1 cellular context compared by ENCODE assay signal in the genomic region with DNA sequence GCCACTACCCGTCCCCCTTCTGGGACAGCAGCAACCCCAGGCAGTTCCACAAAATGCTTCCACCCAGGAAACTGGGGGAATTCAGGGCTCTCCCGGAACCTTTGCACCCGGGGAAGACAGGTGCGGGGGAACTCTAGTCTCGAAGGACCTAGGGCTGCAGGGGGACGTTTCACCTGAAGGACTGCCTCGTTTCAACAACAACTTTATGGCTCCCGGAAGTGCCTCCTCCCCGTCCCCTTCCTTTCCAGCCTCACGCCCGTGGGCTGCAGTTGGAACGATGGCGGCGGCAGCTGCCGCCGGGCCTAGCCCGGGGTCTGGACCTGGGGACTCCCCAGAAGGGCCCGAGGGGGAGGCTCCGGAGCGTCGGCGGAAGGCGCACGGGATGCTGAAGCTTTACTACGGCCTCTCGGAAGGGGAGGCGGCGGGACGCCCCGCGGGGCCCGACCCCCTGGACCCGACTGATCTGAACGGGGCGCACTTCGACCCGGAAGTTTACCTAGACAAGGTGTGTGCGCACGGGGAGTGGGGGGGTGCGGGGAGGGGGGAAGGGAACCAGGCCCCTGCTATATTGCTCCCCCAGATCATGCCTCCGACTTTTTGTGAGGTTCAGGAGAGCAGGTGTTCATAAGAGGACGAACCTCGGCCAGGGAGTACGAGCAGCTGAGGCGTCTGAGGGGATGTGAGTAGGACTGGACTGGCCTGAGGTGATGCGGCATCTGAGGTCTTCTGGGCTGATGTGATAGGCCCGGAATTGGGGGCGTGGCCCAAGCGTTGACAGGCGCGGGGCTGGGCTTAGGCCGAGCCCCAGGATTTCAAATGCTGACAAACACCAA.
TF ChIP-seq lines count a peak whose summit lies in the region.

A gene (plus strand): TSS at position 241 of the 833 bp plus-strand sequence. CDS start 37 bp downstream, at position 278.

TF ChIP-seq in HepG2, 621 proteins besides CTCF, POLR2A, EP300 and RAD21 (continued from another document and continues in another):
- TF ChIP-seq, protein P1, sequence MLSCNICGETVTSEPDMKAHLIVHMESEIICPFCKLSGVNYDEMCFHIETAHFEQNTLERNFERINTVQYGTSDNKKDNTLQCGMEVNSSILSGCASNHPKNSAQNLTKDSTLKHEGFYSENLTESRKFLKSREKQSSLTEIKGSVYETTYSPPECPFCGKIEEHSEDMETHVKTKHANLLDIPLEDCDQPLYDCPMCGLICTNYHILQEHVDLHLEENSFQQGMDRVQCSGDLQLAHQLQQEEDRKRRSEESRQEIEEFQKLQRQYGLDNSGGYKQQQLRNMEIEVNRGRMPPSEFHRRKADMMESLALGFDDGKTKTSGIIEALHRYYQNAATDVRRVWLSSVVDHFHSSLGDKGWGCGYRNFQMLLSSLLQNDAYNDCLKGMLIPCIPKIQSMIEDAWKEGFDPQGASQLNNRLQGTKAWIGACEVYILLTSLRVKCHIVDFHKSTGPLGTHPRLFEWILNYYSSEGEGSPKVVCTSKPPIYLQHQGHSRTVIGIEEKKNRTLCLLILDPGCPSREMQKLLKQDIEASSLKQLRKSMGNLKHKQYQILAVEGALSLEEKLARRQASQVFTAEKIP (CRISPR knock-in tag; IDR thresholded peaks at IDR 0.05; ENCODE audit: borderline replicate concordance): no peak
- TF ChIP-seq, protein P2, sequence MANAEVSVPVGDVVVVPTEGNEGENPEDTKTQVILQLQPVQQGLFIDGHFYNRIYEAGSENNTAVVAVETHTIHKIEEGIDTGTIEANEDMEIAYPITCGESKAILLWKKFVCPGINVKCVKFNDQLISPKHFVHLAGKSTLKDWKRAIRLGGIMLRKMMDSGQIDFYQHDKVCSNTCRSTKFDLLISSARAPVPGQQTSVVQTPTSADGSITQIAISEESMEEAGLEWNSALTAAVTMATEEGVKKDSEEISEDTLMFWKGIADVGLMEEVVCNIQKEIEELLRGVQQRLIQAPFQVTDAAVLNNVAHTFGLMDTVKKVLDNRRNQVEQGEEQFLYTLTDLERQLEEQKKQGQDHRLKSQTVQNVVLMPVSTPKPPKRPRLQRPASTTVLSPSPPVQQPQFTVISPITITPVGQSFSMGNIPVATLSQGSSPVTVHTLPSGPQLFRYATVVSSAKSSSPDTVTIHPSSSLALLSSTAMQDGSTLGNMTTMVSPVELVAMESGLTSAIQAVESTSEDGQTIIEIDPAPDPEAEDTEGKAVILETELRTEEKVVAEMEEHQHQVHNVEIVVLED (CRISPR knock-in tag; IDR thresholded peaks at IDR 0.05; ENCODE audit: borderline replicate concordance): peak; percentile 81
- TF ChIP-seq MED13 (CRISPR knock-in tag; IDR thresholded peaks at IDR 0.05) (no peak; the same call in 1 of the 2 replicates), MAF1 (CRISPR knock-in tag; IDR thresholded peaks at IDR 0.05; ENCODE audit: borderline replicate concordance) (0 out of 2 replicates have a peak, but pooled peaks have one; percentile 38), TBX3 (IDR thresholded peaks at IDR 0.05; ENCODE audit: borderline replicate concordance) (peak; percentile 57; the same call in 1 of the 2 replicates), TCF7 (IDR thresholded peaks at IDR 0.05; ENCODE audit: low read depth) (peak; percentile 25; the same call in 1 of the 2 replicates), XRCC5 (optimal IDR thresholded peaks at IDR 0.05; ENCODE audit: low read length) (peak; percentile 99), GATA4 (IDR thresholded peaks at IDR 0.05; ENCODE audit: borderline replicate concordance, low read depth) (peak; percentile 62; the same call in 1 of the 2 replicates), ZNF101 (CRISPR knock-in tag; IDR thresholded peaks at IDR 0.05; ENCODE audit: borderline replicate concordance, low read depth) (0 out of 2 replicates have a peak, but pooled peaks have one; percentile 36), ZNF569 (CRISPR knock-in tag; IDR thresholded peaks at IDR 0.05; ENCODE audit: borderline replicate concordance) (no peak), EHMT2 (IDR thresholded peaks at IDR 0.05; ENCODE audit: borderline replicate concordance, low read depth, low read length) (no peak), ZNF446 (CRISPR knock-in tag; IDR thresholded peaks at IDR 0.05) (no peak), ZNF850 (CRISPR knock-in tag; conservative IDR thresholded peaks at IDR 0.05) (0 out of 2 replicates have a peak, but pooled peaks have one; percentile 80), TSC22D2 (CRISPR knock-in tag; IDR thresholded peaks at IDR 0.05; ENCODE audit: borderline replicate concordance) (no peak), HCFC1 (IDR thresholded peaks at IDR 0.05; ENCODE audit: low read depth, low read length) (peak; percentile 98), SNAPC2 (CRISPR knock-in tag; IDR thresholded peaks at IDR 0.05) (no peak), SNRNP70 (IDR thresholded peaks at IDR 0.05; ENCODE audit: low read depth, low read length) (no peak), PHB2 (IDR thresholded peaks at IDR 0.05; ENCODE audit: partially characterized antibody) (no peak), FOSL1 (CRISPR knock-in tag; IDR thresholded peaks at IDR 0.05; ENCODE audit: borderline replicate concordance) (no peak), JARID2 (CRISPR knock-in tag; IDR thresholded peaks at IDR 0.05; ENCODE audit: insufficient replicate concordance) (no peak), SAFB2 (CRISPR knock-in tag; IDR thresholded peaks at IDR 0.05; ENCODE audit: borderline replicate concordance, low read depth) (no peak), GATAD2A (CRISPR knock-in tag; IDR thresholded peaks at IDR 0.05) (peak; percentile 62), CCAR2 (optimal IDR thresholded peaks at IDR 0.05; ENCODE audit: low read depth, low read length) (peak; percentile 93), SIN3A (IDR thresholded peaks at IDR 0.05; ENCODE audit: borderline replicate concordance, low read depth, low read length) (peak; percentile 94), ZNF816 (CRISPR knock-in tag; IDR thresholded peaks at IDR 0.05; ENCODE audit: borderline replicate concordance) (0 out of 2 replicates have a peak, but pooled peaks have one; percentile 71)
- TF ChIP-seq, protein P3, sequence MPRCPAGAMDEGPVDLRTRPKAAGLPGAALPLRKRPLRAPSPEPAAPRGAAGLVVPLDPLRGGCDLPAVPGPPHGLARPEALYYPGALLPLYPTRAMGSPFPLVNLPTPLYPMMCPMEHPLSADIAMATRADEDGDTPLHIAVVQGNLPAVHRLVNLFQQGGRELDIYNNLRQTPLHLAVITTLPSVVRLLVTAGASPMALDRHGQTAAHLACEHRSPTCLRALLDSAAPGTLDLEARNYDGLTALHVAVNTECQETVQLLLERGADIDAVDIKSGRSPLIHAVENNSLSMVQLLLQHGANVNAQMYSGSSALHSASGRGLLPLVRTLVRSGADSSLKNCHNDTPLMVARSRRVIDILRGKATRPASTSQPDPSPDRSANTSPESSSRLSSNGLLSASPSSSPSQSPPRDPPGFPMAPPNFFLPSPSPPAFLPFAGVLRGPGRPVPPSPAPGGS (CRISPR knock-in tag; IDR thresholded peaks at IDR 0.05): no peak
- TF ChIP-seq, protein P4, sequence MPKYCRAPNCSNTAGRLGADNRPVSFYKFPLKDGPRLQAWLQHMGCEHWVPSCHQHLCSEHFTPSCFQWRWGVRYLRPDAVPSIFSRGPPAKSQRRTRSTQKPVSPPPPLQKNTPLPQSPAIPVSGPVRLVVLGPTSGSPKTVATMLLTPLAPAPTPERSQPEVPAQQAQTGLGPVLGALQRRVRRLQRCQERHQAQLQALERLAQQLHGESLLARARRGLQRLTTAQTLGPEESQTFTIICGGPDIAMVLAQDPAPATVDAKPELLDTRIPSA (CRISPR knock-in tag; IDR thresholded peaks at IDR 0.05; ENCODE audit: borderline replicate concordance): no peak
- TF ChIP-seq, protein P5, sequence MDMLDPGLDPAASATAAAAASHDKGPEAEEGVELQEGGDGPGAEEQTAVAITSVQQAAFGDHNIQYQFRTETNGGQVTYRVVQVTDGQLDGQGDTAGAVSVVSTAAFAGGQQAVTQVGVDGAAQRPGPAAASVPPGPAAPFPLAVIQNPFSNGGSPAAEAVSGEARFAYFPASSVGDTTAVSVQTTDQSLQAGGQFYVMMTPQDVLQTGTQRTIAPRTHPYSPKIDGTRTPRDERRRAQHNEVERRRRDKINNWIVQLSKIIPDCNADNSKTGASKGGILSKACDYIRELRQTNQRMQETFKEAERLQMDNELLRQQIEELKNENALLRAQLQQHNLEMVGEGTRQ (IDR thresholded peaks at IDR 0.05; ENCODE audit: low read depth, low read length): no peak
- TF ChIP-seq, protein P5 (CRISPR knock-in tag; IDR thresholded peaks at IDR 0.05; ENCODE audit: borderline replicate concordance): no peak
- TF ChIP-seq, protein P6, sequence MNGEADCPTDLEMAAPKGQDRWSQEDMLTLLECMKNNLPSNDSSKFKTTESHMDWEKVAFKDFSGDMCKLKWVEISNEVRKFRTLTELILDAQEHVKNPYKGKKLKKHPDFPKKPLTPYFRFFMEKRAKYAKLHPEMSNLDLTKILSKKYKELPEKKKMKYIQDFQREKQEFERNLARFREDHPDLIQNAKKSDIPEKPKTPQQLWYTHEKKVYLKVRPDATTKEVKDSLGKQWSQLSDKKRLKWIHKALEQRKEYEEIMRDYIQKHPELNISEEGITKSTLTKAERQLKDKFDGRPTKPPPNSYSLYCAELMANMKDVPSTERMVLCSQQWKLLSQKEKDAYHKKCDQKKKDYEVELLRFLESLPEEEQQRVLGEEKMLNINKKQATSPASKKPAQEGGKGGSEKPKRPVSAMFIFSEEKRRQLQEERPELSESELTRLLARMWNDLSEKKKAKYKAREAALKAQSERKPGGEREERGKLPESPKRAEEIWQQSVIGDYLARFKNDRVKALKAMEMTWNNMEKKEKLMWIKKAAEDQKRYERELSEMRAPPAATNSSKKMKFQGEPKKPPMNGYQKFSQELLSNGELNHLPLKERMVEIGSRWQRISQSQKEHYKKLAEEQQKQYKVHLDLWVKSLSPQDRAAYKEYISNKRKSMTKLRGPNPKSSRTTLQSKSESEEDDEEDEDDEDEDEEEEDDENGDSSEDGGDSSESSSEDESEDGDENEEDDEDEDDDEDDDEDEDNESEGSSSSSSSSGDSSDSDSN (CRISPR knock-in tag; IDR thresholded peaks at IDR 0.05): peak; percentile 55; the same call in 1 of the 2 replicates
- TF ChIP-seq, protein P7, sequence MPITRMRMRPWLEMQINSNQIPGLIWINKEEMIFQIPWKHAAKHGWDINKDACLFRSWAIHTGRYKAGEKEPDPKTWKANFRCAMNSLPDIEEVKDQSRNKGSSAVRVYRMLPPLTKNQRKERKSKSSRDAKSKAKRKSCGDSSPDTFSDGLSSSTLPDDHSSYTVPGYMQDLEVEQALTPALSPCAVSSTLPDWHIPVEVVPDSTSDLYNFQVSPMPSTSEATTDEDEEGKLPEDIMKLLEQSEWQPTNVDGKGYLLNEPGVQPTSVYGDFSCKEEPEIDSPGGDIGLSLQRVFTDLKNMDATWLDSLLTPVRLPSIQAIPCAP (CRISPR knock-in tag; IDR thresholded peaks at IDR 0.05; ENCODE audit: low read depth): no peak
- TF ChIP-seq, protein P8, sequence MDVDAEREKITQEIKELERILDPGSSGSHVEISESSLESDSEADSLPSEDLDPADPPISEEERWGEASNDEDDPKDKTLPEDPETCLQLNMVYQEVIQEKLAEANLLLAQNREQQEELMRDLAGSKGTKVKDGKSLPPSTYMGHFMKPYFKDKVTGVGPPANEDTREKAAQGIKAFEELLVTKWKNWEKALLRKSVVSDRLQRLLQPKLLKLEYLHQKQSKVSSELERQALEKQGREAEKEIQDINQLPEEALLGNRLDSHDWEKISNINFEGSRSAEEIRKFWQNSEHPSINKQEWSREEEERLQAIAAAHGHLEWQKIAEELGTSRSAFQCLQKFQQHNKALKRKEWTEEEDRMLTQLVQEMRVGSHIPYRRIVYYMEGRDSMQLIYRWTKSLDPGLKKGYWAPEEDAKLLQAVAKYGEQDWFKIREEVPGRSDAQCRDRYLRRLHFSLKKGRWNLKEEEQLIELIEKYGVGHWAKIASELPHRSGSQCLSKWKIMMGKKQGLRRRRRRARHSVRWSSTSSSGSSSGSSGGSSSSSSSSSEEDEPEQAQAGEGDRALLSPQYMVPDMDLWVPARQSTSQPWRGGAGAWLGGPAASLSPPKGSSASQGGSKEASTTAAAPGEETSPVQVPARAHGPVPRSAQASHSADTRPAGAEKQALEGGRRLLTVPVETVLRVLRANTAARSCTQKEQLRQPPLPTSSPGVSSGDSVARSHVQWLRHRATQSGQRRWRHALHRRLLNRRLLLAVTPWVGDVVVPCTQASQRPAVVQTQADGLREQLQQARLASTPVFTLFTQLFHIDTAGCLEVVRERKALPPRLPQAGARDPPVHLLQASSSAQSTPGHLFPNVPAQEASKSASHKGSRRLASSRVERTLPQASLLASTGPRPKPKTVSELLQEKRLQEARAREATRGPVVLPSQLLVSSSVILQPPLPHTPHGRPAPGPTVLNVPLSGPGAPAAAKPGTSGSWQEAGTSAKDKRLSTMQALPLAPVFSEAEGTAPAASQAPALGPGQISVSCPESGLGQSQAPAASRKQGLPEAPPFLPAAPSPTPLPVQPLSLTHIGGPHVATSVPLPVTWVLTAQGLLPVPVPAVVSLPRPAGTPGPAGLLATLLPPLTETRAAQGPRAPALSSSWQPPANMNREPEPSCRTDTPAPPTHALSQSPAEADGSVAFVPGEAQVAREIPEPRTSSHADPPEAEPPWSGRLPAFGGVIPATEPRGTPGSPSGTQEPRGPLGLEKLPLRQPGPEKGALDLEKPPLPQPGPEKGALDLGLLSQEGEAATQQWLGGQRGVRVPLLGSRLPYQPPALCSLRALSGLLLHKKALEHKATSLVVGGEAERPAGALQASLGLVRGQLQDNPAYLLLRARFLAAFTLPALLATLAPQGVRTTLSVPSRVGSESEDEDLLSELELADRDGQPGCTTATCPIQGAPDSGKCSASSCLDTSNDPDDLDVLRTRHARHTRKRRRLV (CRISPR knock-in tag; IDR thresholded peaks at IDR 0.05): peak; percentile 54; the same call in 1 of the 2 replicates
- TF ChIP-seq, protein P9, sequence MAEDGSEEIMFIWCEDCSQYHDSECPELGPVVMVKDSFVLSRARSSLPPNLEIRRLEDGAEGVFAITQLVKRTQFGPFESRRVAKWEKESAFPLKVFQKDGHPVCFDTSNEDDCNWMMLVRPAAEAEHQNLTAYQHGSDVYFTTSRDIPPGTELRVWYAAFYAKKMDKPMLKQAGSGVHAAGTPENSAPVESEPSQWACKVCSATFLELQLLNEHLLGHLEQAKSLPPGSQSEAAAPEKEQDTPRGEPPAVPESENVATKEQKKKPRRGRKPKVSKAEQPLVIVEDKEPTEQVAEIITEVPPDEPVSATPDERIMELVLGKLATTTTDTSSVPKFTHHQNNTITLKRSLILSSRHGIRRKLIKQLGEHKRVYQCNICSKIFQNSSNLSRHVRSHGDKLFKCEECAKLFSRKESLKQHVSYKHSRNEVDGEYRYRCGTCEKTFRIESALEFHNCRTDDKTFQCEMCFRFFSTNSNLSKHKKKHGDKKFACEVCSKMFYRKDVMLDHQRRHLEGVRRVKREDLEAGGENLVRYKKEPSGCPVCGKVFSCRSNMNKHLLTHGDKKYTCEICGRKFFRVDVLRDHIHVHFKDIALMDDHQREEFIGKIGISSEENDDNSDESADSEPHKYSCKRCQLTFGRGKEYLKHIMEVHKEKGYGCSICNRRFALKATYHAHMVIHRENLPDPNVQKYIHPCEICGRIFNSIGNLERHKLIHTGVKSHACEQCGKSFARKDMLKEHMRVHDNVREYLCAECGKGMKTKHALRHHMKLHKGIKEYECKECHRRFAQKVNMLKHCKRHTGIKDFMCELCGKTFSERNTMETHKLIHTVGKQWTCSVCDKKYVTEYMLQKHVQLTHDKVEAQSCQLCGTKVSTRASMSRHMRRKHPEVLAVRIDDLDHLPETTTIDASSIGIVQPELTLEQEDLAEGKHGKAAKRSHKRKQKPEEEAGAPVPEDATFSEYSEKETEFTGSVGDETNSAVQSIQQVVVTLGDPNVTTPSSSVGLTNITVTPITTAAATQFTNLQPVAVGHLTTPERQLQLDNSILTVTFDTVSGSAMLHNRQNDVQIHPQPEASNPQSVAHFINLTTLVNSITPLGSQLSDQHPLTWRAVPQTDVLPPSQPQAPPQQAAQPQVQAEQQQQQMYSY (CRISPR knock-in tag; IDR thresholded peaks at IDR 0.05): no peak
